In the genomic region with DNA sequence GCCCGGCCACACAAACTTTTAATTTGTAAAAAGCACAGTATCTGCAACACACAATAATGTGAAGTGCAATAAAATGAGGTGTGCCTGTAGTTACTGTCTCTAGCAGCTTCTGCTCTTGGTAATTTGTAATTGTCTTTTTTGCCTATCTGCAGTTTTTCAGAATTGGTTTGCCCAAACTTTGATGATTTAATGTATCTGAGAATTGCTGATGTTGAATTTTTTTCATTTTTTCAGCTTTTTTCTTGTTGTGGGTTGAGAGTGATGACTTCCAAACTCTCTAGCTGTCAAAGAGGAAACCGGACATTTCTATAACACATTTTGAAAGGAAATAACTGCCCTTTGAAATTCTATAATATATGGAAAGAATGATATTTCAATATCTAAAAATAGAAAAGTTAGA, we compare ENCODE assay signal across 8 cellular contexts.
"Had no signal": no experiment of that assay in that cellular context is flagged by ENCODE, and none has a peak within 500 bp of the region (broad histone marks: within the 10 kb centered on the region; RNA-seq: fewer than 3 reads in every experiment).

No MANE protein-coding gene starts in this region.

- H3K4me3 ChIP-seq: GM12878 had no signal

- FAIRE-seq: G401.6, GM12878, GM12891, GM12892, GM18507, GM19239 had no signal

- DNase-seq: GDM1, GF-D8 had no signal

- ATAC-seq: GM12878 had no signal
